Comparison of ENCODE assay signal across 17 cellular contexts in the genomic region with DNA sequence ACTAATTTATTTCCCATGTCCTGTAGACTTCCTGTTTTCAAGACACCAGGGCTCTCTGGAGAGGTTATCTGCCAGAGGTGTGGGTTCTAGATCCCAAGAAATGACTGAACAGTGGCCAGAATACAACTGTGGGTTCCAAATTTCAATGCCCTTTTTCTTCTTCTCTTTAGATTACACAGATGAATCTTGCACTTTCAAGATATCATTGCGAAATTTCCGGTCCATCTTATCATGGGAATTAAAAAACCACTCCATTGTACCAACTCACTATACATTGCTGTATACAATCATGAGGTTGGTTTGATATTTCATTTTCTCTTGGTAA. TPM values are rescaled to one million over a fixed set of nuclear protein-coding genes. Genes with fewer than 3 reads are reported as not detected.
DNase-seq lines count a peak whose midpoint lies in the region; ATAC-seq, FAIRE-seq and TF ChIP-seq lines count a peak whose summit lies in the region.
"Had no signal": no experiment of that assay in that cellular context is flagged by ENCODE, and none has a peak within 500 bp of the region (broad histone marks: within the 10 kb centered on the region; RNA-seq: fewer than 3 reads in every experiment).

No MANE protein-coding gene starts in this region.

- H3K4me3 ChIP-seq in K562, result no peak overlapping the region
- H3K4me3 ChIP-seq: dorsolateral prefrontal cortex, pancreas, upper lobe of left lung had no signal

- no peaks in the 10 kb centered on the region for H3K9me3 ChIP-seq in K562 (replicated peaks; ENCODE audit: control insufficient read depth, insufficient read depth, low read depth, low read length)
- H3K9me3 ChIP-seq: pancreas, upper lobe of left lung had no signal

- peak; percentile 46 to 63 for ATAC-seq in activated T-cell treated with anti-CD3 and anti-CD28 coated beads, Interleukin-2, amount 50 U/mL, for 72 hours (replicated peaks in 1 of 2)
- ATAC-seq in K562, result no peak
- peak; percentile 29 for ATAC-seq in stimulated activated naive CD8-positive, alpha-beta T cell treated with anti-CD3 and anti-CD28 coated beads, Interleukin-15, Interleukin-2, amounts not matched to agents 100 U/mL and 50 U/mL, for 24 hours
- ATAC-seq in HG02852 (IDR thresholded peaks at IDR 0.05; ENCODE audit: unreplicated experiment), result no peak
- ATAC-seq: pancreas had no signal

- TF ChIP-seq RAD21 in K562 (CRISPR knock-in tag; conservative IDR thresholded peaks at IDR 0.05 in 1 of 2, IDR thresholded peaks at IDR 0.05 in 1 of 2), result no peak

- H3K79me2 ChIP-seq in K562 (ENCODE audit: control insufficient read depth, insufficient read depth, low read length), result no peaks in the 10 kb centered on the region

- H3K9me1 ChIP-seq in K562 (ENCODE audit: control insufficient read depth, insufficient read depth, low read length), result no peaks in the 10 kb centered on the region

- H3K36me3 ChIP-seq in K562 (ENCODE audit: control insufficient read depth, insufficient read depth, low read length), result peaks cover 61% of the 10 kb centered on the region

- in situ Hi-C loops in SK-MEL-5 (cut with HindIII; ENCODE audit: low pct_unique_long_range_greater_than_20kb, low sequenced_read_pairs) (no loop called here), K562 (cut with MboI) (no loop called here)

- H3K4me1 ChIP-seq in K562 (replicated peaks in 1 of 2; ENCODE audit: control insufficient read depth in 2 of 2, insufficient read depth in 2 of 2, low read length in 2 of 2), result no peaks in the 10 kb centered on the region; a peak in 1 of 5 replicates
- H3K4me1 ChIP-seq: pancreas had no signal

- BruUV-seq in K562 (replicated peaks; lab: Mats Ljungman, UMichigan), result no TSS peak

- peaks cover 30 to 53% of the 10 kb centered on the region in 2 donors for H3K36me3 Mint-ChIP-seq in activated T-cell treated with anti-CD3 and anti-CD28 coated beads, Interleukin-2, amount 50 U/mL, for 72 hours (ENCODE audit: insufficient read depth in 2 of 2)

- no peak for FAIRE-seq in K562 (lab: Jason Lieb, UNC)
- FAIRE-seq: pancreas had no signal

- H3K4me2 ChIP-seq in K562 (ENCODE audit: insufficient read depth, low read length), result no peak overlapping the region

- no peak overlapping the region for H3K27ac ChIP-seq in K562 (ENCODE audit: extremely low read depth, low read depth, low read length)
- H3K27ac ChIP-seq: pancreas had no signal

- TF ChIP-seq CTCF in K562 (IDR thresholded peaks at IDR 0.05 in 2 of 3, conservative IDR thresholded peaks at IDR 0.05 in 1 of 3; ENCODE audit: insufficient read depth in 2 of 3, low read depth in 1 of 3, low read length in 3 of 3), result no peak

- H3K4me3 Mint-ChIP-seq in activated T-cell treated with anti-CD3 and anti-CD28 coated beads, Interleukin-2, amount 50 U/mL, for 72 hours, result peak overlapping the region; percentile 77 to 85

- CTCF ChIA-PET in K562 (lab: Yijun Ruan, JAX; ENCODE audit: low intra/inter-chr PET ratio), result no interaction called here

- no peaks in the 10 kb centered on the region for H3K27me3 Mint-ChIP-seq in activated T-cell treated with anti-CD3 and anti-CD28 coated beads, Interleukin-2, amount 50 U/mL, for 72 hours (ENCODE audit: low read depth)

- TF ChIP-seq EP300 in K562 (IDR thresholded peaks at IDR 0.05; ENCODE audit: low read length), result no peak

- 100% methylated on average over 2 of the region's 2 CpGs for WGBS in K562 (ENCODE audit: insufficient coverage, low coverage, missing lambda C conversion rate)

- H4K20me1 ChIP-seq in K562 (replicated peaks; ENCODE audit: control insufficient read depth, insufficient read depth, low read length), result no peaks in the 10 kb centered on the region

- H3K27ac Mint-ChIP-seq in activated T-cell treated with anti-CD3 and anti-CD28 coated beads, Interleukin-2, amount 50 U/mL, for 72 hours, result peak overlapping the region; percentile 67

- no peak overlapping the region for H2AFZ ChIP-seq in K562 (ENCODE audit: low read depth, low read length)

- intact Hi-C loops in K562 (cut with micrococcal nuclease), result no loop called here

- POLR2A ChIA-PET in K562 (lab: Yijun Ruan, JAX), result no interaction called here

- H3K9me3 Mint-ChIP-seq in activated T-cell treated with anti-CD3 and anti-CD28 coated beads, Interleukin-2, amount 50 U/mL, for 72 hours, result no peaks in the 10 kb centered on the region

- no peaks in the 10 kb centered on the region for H3K27me3 ChIP-seq in K562 (ENCODE audit: control insufficient read depth in 2 of 2, insufficient read depth in 2 of 2, low read length in 2 of 2)
- H3K27me3 ChIP-seq: dorsolateral prefrontal cortex, pancreas, upper lobe of left lung had no signal

- no peak overlapping the region for H3K9ac ChIP-seq in K562 (ENCODE audit: insufficient read depth in 1 of 2, low read depth in 2 of 2, low read length in 2 of 2)

- no peak for DNase-seq in activated T-cell treated with anti-CD3 and anti-CD28 coated beads, Interleukin-2, amount 50 U/mL, for 72 hours
- DNase-seq in activated T-cell treated with anti-CD3 and anti-CD28 coated beads for 4 hours (no peak), SK-MEL-5 (ENCODE audit: low read depth, low spot score) (peak; percentile 29), K562 (ENCODE audit: extremely low read depth in 1 of 4, low spot score in 3 of 4) (no peak), NCI-H774 (lab: John Stamatoyannopoulos, UW) (no peak), foreskin melanocyte (no peak)
- DNase-seq in stimulated activated naive CD8-positive, alpha-beta T cell treated with anti-CD3 and anti-CD28 coated beads, Interleukin-15, Interleukin-2, amounts not matched to agents 100 U/mL and 50 U/mL, for 24 hours, result no peak
- DNase-seq: ACHN; activated CD4-positive, alpha-beta T cell treated with anti-CD3 and anti-CD28 coated beads, Interleukin-2, amount 50 U/mL, for 48 hours; anterior cingulate cortex; DMS53; dorsolateral prefrontal cortex; mesendoderm; pancreas; stimulated activated CD4-positive, alpha-beta T cell treated with anti-CD3 and anti-CD28 coated beads, Interleukin-15, amount 100 ng/mL, for 24 hours; upper lobe of left lung had no signal

- TF ChIP-seq POLR2A in K562 (conservative IDR thresholded peaks at IDR 0.05), result no peak

- H3K4me1 Mint-ChIP-seq in activated T-cell treated with anti-CD3 and anti-CD28 coated beads, Interleukin-2, amount 50 U/mL, for 72 hours (ENCODE audit: low read depth), result peaks cover 90% of the 10 kb centered on the region

TF ChIP-seq in K562, 482 proteins besides CTCF, POLR2A, EP300 and RAD21 (continues in another document):
- peak; percentile 62; the same call in 1 of the 2 replicates for TF ChIP-seq SPI1 (IDR thresholded peaks at IDR 0.05; ENCODE audit: borderline replicate concordance, low read depth, low read length)

RNA-seq across cellular contexts. Expression of gene IFNAR2, which starts 15.0 kb away (rescaled TPM):
- total RNA-seq in activated T-cell treated with anti-CD3 and anti-CD28 coated beads, Interleukin-2, amount 50 U/mL, for 72 hours, result 10 to 100 TPM; 30.5 to 30.7 TPM
- total RNA-seq in SK-MEL-5 (2014; rRNA removed; shearing (Covaris generic)), result 7.9 and 11.9 TPM in 2 replicates
- polyA plus RNA-seq in SK-MEL-5 (2015; cell fraction: cytosol; rRNA removed), result 32.5 and 32.7 TPM in 2 replicates
- polyA plus RNA-seq in SK-MEL-5 (2015; cell fraction: nucleus; rRNA removed), result 20.6 and 23.8 TPM in 2 replicates
- total RNA-seq in K562 (2011; cell fraction: chromatin; rRNA removed; ENCODE audit: low replicate concordance), result 29.8 and 65.1 TPM in 2 replicates
- 11.2 and 16.6 TPM in 2 replicates for total RNA-seq in K562 (2011; cell fraction: nucleolus; rRNA removed)
- total RNA-seq in K562 (2011; cell fraction: nucleoplasm; rRNA removed), result 24.8 and 38.1 TPM in 2 replicates
- total RNA-seq in K562 (2014; rRNA removed) (1.7 and 2.7 TPM in 2 replicates), K562 (2014; rRNA removed; fragmentation: Illumina TruSeq; extraction: Trizol) (8.4 and 9.8 TPM in 2 replicates), K562 (2015; rRNA removed; fragmentation: Illumina TruSeq; extraction: Trizol) (4.2 and 5.6 TPM in 2 replicates), K562 (2021) (16.3 and 19.1 TPM in 2 replicates)
- polyA plus RNA-seq in K562 (2011; rRNA removed) (48.3 and 58.0 TPM in 2 replicates), K562 (2014; fragmentation: Illumina TruSeq; extraction: Trizol) (26.1 and 31.9 TPM in 2 replicates), K562 (2014; fragmentation: Nextera tagmentation; extraction: Ambion mirVana) (1 to 10 TPM; 3.1 to 6.1 TPM), K562 (2014; rRNA removed) (19.3 and 23.5 TPM in 2 replicates)
- polyA plus RNA-seq in K562 (2011; cell fraction: cytosol; rRNA removed), result 13.1 and 25.7 TPM in 2 replicates
- 16.2 and 31.7 TPM in 2 replicates for polyA plus RNA-seq in K562 (2011; cell fraction: nucleus; rRNA removed)
- 18.0 and 32.6 TPM in 2 replicates for polyA plus RNA-seq in K562 (2012)
- polyA minus RNA-seq in K562 (2011; rRNA and poly(A)+ RNA removed), result 32.3 and 42.9 TPM in 2 replicates
- polyA minus RNA-seq in K562 (2011; cell fraction: cytosol; rRNA and poly(A)+ RNA removed), result 13.5 and 15.5 TPM in 2 replicates
- 4.4 and 8.8 TPM in 2 replicates for polyA minus RNA-seq in K562 (2011; cell fraction: nucleus; rRNA and poly(A)+ RNA removed)

RNA-seq across cellular contexts. Expression of gene IL10RB, which starts 21.4 kb away (rescaled TPM):
- 10 to 100 TPM; 36.4 to 44.0 TPM for total RNA-seq in activated T-cell treated with anti-CD3 and anti-CD28 coated beads, Interleukin-2, amount 50 U/mL, for 72 hours
- total RNA-seq in SK-MEL-5 (2014; rRNA removed; shearing (Covaris generic)), result 30.0 and 32.5 TPM in 2 replicates
- polyA plus RNA-seq in SK-MEL-5 (2015; cell fraction: cytosol; rRNA removed), result 19.5 and 22.0 TPM in 2 replicates
- 6.1 and 9.5 TPM in 2 replicates for polyA plus RNA-seq in SK-MEL-5 (2015; cell fraction: nucleus; rRNA removed)
- 29.7 and 42.2 TPM in 2 replicates for total RNA-seq in K562 (2011; cell fraction: chromatin; rRNA removed; ENCODE audit: low replicate concordance)
- 53.8 and 58.4 TPM in 2 replicates for total RNA-seq in K562 (2011; cell fraction: nucleolus; rRNA removed)
- 50.7 and 54.7 TPM in 2 replicates for total RNA-seq in K562 (2011; cell fraction: nucleoplasm; rRNA removed)
- total RNA-seq in K562 (2014; rRNA removed) (25.3 and 31.2 TPM in 2 replicates), K562 (2014; rRNA removed; fragmentation: Illumina TruSeq; extraction: Trizol) (21.3 and 23.0 TPM in 2 replicates), K562 (2015; rRNA removed; fragmentation: Illumina TruSeq; extraction: Trizol) (25.1 and 25.3 TPM in 2 replicates), K562 (2021) (17.5 TPM in 2 replicates)
- polyA plus RNA-seq in K562 (2011; rRNA removed) (29.9 and 33.1 TPM in 2 replicates), K562 (2014; fragmentation: Illumina TruSeq; extraction: Trizol) (29.6 and 33.8 TPM in 2 replicates), K562 (2014; fragmentation: Nextera tagmentation; extraction: Ambion mirVana) (10 to 100 TPM; 10.9 to 14.7 TPM), K562 (2014; rRNA removed) (19.3 and 22.1 TPM in 2 replicates)
- 26.0 and 37.2 TPM in 2 replicates for polyA plus RNA-seq in K562 (2011; cell fraction: cytosol; rRNA removed)
- polyA plus RNA-seq in K562 (2011; cell fraction: nucleus; rRNA removed), result 11.5 and 12.0 TPM in 2 replicates
- 26.1 and 35.7 TPM in 2 replicates for polyA plus RNA-seq in K562 (2012)
- polyA minus RNA-seq in K562 (2011; rRNA and poly(A)+ RNA removed), result 36.6 and 39.8 TPM in 2 replicates
- 17.2 and 27.0 TPM in 2 replicates for polyA minus RNA-seq in K562 (2011; cell fraction: cytosol; rRNA and poly(A)+ RNA removed)
- polyA minus RNA-seq in K562 (2011; cell fraction: nucleus; rRNA and poly(A)+ RNA removed), result 8.1 and 12.9 TPM in 2 replicates

Comparison
In these comparisons a context has a peak if more than half of its experiments do, and no peak if none do; other contexts are left out.
1. ATAC-seq: peak in activated T-cell treated with anti-CD3 and anti-CD28 coated beads, Interleukin-2, amount 50 U/mL, for 72 hours (2 of 2) and stimulated activated naive CD8-positive, alpha-beta T cell treated with anti-CD3 and anti-CD28 coated beads, Interleukin-15, Interleukin-2, amounts not matched to agents 100 U/mL and 50 U/mL, for 24 hours (single experiment); none in K562 (single experiment) and HG02852 (single experiment).